ENCODE assay signal across 23 cellular contexts in genomic region chr12:28162697-28163096, GRCh38.
"Had no signal": no experiment of that assay in that cellular context is flagged by ENCODE, and none has a peak within 500 bp of the region (broad histone marks: within the 10 kb centered on the region; RNA-seq: fewer than 3 reads in every experiment).

No MANE protein-coding gene starts in this region.

- DNase-seq: hypothalamus; immature natural killer cell; kidney; left ventricle myocardium inferior; mesendoderm; naive thymus-derived CD8-positive, alpha-beta T cell; occipital lobe; right lobe of liver; stimulated activated CD4-positive, alpha-beta T cell treated with anti-CD3 and anti-CD28 coated beads, Interleukin-12 subunit alpha, Interleukin-12 subunit beta, amount 100 ng/mL, for 4 hours; stimulated activated CD4-positive, alpha-beta T cell treated with anti-CD3 and anti-CD28 coated beads, Interleukin-15, amount 100 ng/mL, for 24 hours; stimulated activated CD4-positive, alpha-beta T cell treated with anti-CD3 and anti-CD28 coated beads, Interleukin-2, amount 100 ng/mL, for 24 hours; stimulated activated CD4-positive, alpha-beta T cell treated with anti-CD3 and anti-CD28 coated beads, Interleukin-4, amount 100 ng/mL, for 1 hour; stimulated activated naive B cell treated with anti-CD40 and anti-IgM and Interleukin-4, amounts not matched to agents 10 μg/mL and 1 μg/mL and 100 μg/mL, for 72 hours; stimulated activated naive CD8-positive, alpha-beta T cell treated with anti-CD3 and anti-CD28 coated beads, Interleukin-15, Interleukin-2, amounts not matched to agents 100 U/mL and 50 U/mL, for 24 hours; stomach; testis; thyroid gland; transverse colon; upper lobe of left lung had no signal

- H3K36me3 ChIP-seq: left ventricle myocardium inferior, right atrium auricular region, right lobe of liver, stomach, thyroid gland, transverse colon, upper lobe of left lung, vagina had no signal

- ATAC-seq: naive thymus-derived CD8-positive, alpha-beta T cell; right lobe of liver; stimulated activated naive B cell treated with anti-CD40 and anti-IgM and Interleukin-4, amounts not matched to agents 10 μg/mL and 1 μg/mL and 100 μg/mL, for 72 hours; stimulated activated naive CD8-positive, alpha-beta T cell treated with anti-CD3 and anti-CD28 coated beads, Interleukin-15, Interleukin-2, amounts not matched to agents 100 U/mL and 50 U/mL, for 24 hours had no signal

- H3K4me3 ChIP-seq: left ventricle myocardium inferior, lung, right atrium auricular region, right lobe of liver, skin epidermis, stomach, testis, thyroid gland, transverse colon, upper lobe of left lung, vagina had no signal

- H3K4me1 ChIP-seq: left ventricle myocardium inferior, right atrium auricular region, right lobe of liver, stomach, testis, thyroid gland, upper lobe of left lung, vagina had no signal

- H3K27me3 ChIP-seq: right atrium auricular region, right lobe of liver, stomach, testis, thyroid gland, transverse colon, upper lobe of left lung, vagina had no signal

- H3K9me3 ChIP-seq: left ventricle myocardium inferior, right atrium auricular region, right lobe of liver, stomach, testis, thyroid gland, transverse colon, upper lobe of left lung, vagina had no signal

- H3K27ac ChIP-seq: left ventricle myocardium inferior, right atrium auricular region, right lobe of liver, skin epidermis, stomach, testis, thyroid gland, transverse colon, upper lobe of left lung, vagina had no signal
